In the genomic region with DNA sequence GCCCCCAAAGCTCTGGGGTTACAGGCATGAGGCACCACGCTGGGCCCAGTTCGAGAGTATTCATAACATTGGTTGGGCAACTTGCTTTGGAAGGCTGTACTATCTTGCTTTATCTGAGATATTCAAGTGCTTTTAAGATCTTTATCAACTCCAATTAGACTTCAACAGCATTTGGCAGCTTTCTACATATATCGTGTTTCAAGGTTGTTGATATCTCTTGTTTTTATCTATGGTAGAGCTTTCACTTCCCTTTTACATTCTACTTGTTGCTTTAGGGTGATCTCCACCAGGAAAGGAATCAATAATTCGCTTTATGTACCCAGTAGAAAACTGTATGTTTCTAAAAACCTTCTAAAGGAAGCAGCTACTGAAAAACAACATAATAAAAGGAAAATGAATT, we compare ENCODE assay signal across 20 cellular contexts.
DNase-seq lines count a peak whose midpoint lies in the region; ATAC-seq lines count a peak whose summit lies in the region.
"Had no signal": no experiment of that assay in that cellular context is flagged by ENCODE, and none has a peak within 500 bp of the region (broad histone marks: within the 10 kb centered on the region; RNA-seq: fewer than 3 reads in every experiment).

No MANE protein-coding gene starts in this region.

- peak; percentile 63 for ATAC-seq in HG03432 (IDR thresholded peaks at IDR 0.05; ENCODE audit: unreplicated experiment)
- ATAC-seq in HG03354 (IDR thresholded peaks at IDR 0.05; ENCODE audit: poor library complexity, severe bottlenecking, unreplicated experiment) = no peak
- ATAC-seq in HG02840 (IDR thresholded peaks at IDR 0.05; ENCODE audit: low FRiP score, unreplicated experiment) = no peak
- ATAC-seq in GM21381 (IDR thresholded peaks at IDR 0.05; ENCODE audit: unreplicated experiment) = no peak
- ATAC-seq: HepG2, left ventricle myocardium superior, T-cell had no signal

- DNase-seq in NCI-H2171 treated with DMSO at 0.1 percent for 48 hours (lab: John Stamatoyannopoulos, UW) = peak; percentile 45
- DNase-seq in NCI-H2171 (lab: John Stamatoyannopoulos, UW) = no peak
- peak; percentile 63 for DNase-seq in NCI-H2029 (lab: John Stamatoyannopoulos, UW)
- DNase-seq in ureter (ENCODE audit: low spot score) = no peak
- DNase-seq: activated CD4-positive, alpha-beta T cell treated with anti-CD3 and anti-CD28 coated beads, Interleukin-2, amount 50 U/mL, for 48 hours; activated naive CD4-positive, alpha-beta T cell; endodermal cell; HCEC 1CT; head of caudate nucleus; left ventricle myocardium superior; NCI-H1048; NCI-H345; NK-92 treated with Interleukin-12 subunit alpha and Interleukin-12 subunit beta, amount 100 ng/mL, for 24 hours; stimulated activated CD4-positive, alpha-beta T cell treated with anti-CD3 and anti-CD28 coated beads, Interleukin-12 subunit alpha, Interleukin-12 subunit beta, amount 100 ng/mL, for 4 hours; T-cell had no signal

Comparison
In these comparisons a context has a peak if more than half of its experiments do, and no peak if none do; other contexts are left out.
1. DNase-seq: peak in NCI-H2171 treated with DMSO at 0.1 percent for 48 hours (single experiment) and NCI-H2029 (single experiment); none in NCI-H2171 (single experiment) and ureter (single experiment).